In the genomic region with DNA sequence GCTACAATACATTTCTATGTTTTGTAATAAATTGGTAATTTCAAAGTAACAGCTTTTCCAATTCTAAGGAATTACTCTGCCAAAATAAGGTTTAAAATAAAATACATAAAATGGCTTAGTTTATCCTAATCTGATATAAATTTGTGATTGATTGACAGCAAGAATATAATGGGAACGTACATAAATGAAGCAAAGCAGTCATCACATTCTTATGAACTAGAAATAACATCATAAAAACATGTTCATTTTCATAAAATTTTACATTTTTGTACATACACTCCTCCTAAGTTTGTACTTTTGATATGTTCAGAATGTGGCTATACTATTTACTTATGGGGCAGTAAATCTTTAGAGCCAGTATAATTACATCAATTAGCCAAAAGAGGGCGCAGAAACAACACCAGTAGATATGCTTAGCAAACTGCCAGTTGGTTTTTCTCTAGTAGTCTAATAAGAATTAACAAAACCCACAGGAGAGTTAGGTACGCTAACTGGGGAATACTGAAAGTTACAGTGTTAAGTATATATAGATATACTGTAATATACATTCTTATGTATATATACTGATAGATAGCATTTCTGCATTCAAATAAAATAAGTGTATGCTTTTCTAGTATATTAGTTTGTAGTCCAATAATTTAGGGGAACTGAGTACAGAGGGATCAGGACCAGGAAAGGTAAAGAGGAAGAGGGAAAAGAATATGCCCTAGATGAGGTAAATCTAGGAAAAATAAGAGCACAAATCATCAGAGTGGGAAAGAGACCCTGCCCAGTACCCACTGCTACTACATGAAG, we compare ENCODE assay signal across 8 cellular contexts.
DNase-seq lines count a peak whose midpoint lies in the region; ATAC-seq, FAIRE-seq and TF ChIP-seq lines count a peak whose summit lies in the region.

No MANE protein-coding gene starts in this region.

- DNase-seq in AG04449 (ENCODE audit: low read depth, low spot score) (peak; percentile 23), GM12892 (ENCODE audit: insufficient read length) (no peak), NCI-H1105 treated with DMSO at 0.1 percent for 48 hours (lab: John Stamatoyannopoulos, UW) (peak; percentile 79), right atrium auricular region (ENCODE audit: low spot score) (no peak), stomach (no peak), NCI-H1048 (lab: John Stamatoyannopoulos, UW) (no peak)

- TF ChIP-seq EP300 in stomach (IDR thresholded peaks at IDR 0.05), result no peak

- TF ChIP-seq POLR2A in GM12892 (IDR thresholded peaks at IDR 0.05; ENCODE audit: low read depth, low read length) (no peak), stomach (IDR thresholded peaks at IDR 0.05) (no peak)

- CTCF ChIA-PET in AG04449 (lab: Yijun Ruan, JAX), result interaction anchor here (0.7 to 2.1 kb wide), 12 partner anchors 13 to 153 kb away, joined by 3 to 51 read pairs (median 4); no protein-coding TSS in a partner anchor

- FAIRE-seq in GM12892 (lab: Jason Lieb, UNC), result peak; percentile 63

- H3K4me1 ChIP-seq in right atrium auricular region (no peaks in the 10 kb centered on the region), stomach (peaks cover 0 to 15% (median 0%) of the 10 kb centered on the region in 4 donors)

- H3K27ac ChIP-seq in VCaP (peak overlapping the region; percentile 28; the same call in 1 of the 2 replicates), right atrium auricular region (no peak overlapping the region), stomach (no peak overlapping the region)

- 44 to 50% (median 46%) methylated on average over 3 of the region's 3 CpGs for WGBS in stomach, 5 donors

- H3K4me3 ChIP-seq in AG04449 (ENCODE audit: low read depth, low read length) (no peak overlapping the region), right atrium auricular region (no peak overlapping the region), stomach (no peak overlapping the region)

- POLR2A ChIA-PET in AG04449 (lab: Yijun Ruan, JAX), result no interaction called here

- H3K36me3 ChIP-seq in right atrium auricular region (no peaks in the 10 kb centered on the region), stomach (peaks cover 0 to 10% (median 8%) of the 10 kb centered on the region in 4 donors)

- H3K27me3 ChIP-seq in right atrium auricular region, result no peaks in the 10 kb centered on the region
- no peaks in the 10 kb centered on the region for H3K27me3 ChIP-seq in stomach

- H3K9me3 ChIP-seq in right atrium auricular region (no peaks in the 10 kb centered on the region), stomach (no peaks in the 10 kb centered on the region)

- ATAC-seq in HG02759 (IDR thresholded peaks at IDR 0.05; ENCODE audit: unreplicated experiment), result peak; percentile 89

- intact Hi-C loops in stomach (cut with DNase I; ENCODE audit: low total_unique reads), result loop anchor here (10.0 kb wide), 1 partner anchor 148 kb away; no protein-coding TSS in a partner anchor

- TF ChIP-seq CTCF in AG04449 (IDR thresholded peaks at IDR 0.05; ENCODE audit: insufficient read depth, low read length, missing control alignments) (peak; percentile 51), VCaP (conservative IDR thresholded peaks at IDR 0.05) (peak; percentile 93), right atrium auricular region (IDR thresholded peaks at IDR 0.05) (peak; percentile 56 to 75), stomach (IDR thresholded peaks at IDR 0.05) (peak in 4 of 7 experiments; percentile 31 to 61 (median 40))

Comparison
In these comparisons a context has a peak if more than half of its experiments do, and no peak if none do; other contexts are left out.
1. DNase-seq: peak in AG04449 (single experiment) and NCI-H1105 treated with DMSO at 0.1 percent for 48 hours (single experiment); none in GM12892 (single experiment), right atrium auricular region (single experiment), stomach (single experiment) and NCI-H1048 (single experiment).
2. CTCF ChIP-seq: peak in every context shown above with its lines; median percentile 93 in VCaP; 66 in right atrium auricular region; 51 in AG04449; 40 in stomach.